In the genomic region with DNA sequence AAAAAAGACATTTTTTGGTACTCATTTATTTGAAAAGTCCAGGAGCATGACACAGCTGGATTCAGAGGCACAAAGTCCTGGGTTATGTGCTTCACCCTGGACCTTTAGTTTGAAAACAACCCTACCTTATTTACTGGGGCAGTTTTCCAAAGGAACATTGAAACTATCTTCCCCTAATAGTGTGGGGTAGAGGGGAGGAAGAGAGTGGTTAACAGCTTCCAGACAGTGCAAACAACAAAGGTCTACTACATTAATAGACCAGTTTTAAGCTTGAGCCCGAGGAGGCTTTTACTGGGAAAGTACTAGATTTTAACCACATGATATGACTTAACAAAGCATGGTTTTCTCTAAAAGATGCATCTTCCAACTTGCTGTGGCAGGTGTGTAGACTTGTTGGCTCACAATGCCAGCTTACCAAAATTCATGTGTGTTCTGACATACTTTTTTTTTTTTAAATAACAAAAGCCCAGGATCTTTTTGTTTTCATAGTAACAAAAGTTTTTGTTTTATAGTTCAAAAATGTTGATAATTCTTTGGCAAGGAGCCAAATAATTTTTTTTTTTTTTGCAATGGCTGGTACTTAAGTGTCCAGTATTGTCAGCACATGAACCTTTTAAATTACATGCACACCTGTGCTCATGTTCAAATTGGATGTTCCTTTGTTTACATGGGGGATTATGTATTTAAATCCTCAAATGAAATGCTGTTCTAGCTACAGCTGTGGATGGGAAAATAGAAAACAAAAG, we compare ENCODE assay signal across 8 cellular contexts. TPM values are rescaled to one million over a fixed set of nuclear protein-coding genes. Genes with fewer than 3 reads are reported as not detected.
DNase-seq lines count a peak whose midpoint lies in the region; ATAC-seq and TF ChIP-seq lines count a peak whose summit lies in the region.

No MANE protein-coding gene starts in this region.

- H3K4me1 ChIP-seq in right atrium auricular region: peaks cover 0 to 67% of the 10 kb centered on the region in 2 donors
- H3K4me1 ChIP-seq in adipocyte (ENCODE audit: control insufficient read depth, insufficient read depth, low read length): peaks cover 51% of the 10 kb centered on the region
- peaks cover 0 to 69% (median 31%) of the 10 kb centered on the region in 4 donors for H3K4me1 ChIP-seq in right lobe of liver
- H3K4me1 ChIP-seq in uterus: peaks cover 0 to 5% of the 10 kb centered on the region in 2 donors

- TF ChIP-seq POLR2A in right lobe of liver (IDR thresholded peaks at IDR 0.05) (peak; percentile 36), uterus (IDR thresholded peaks at IDR 0.05) (no peak)

- H3K9me3 ChIP-seq in right atrium auricular region (no peaks in the 10 kb centered on the region), adipocyte (ENCODE audit: control insufficient read depth, low read length) (no peaks in the 10 kb centered on the region), right lobe of liver (no peaks in the 10 kb centered on the region), uterus (no peaks in the 10 kb centered on the region)

- WGBS in right lobe of liver (ENCODE audit: insufficient coverage, low coverage, low lambda C conversion rate, missing lambda C conversion rate): 0% methylated on average over 1 of the region's 1 CpG

- no peak for TF ChIP-seq CTCF in right atrium auricular region (IDR thresholded peaks at IDR 0.05)
- TF ChIP-seq CTCF in right lobe of liver (IDR thresholded peaks at IDR 0.05): no peak
- TF ChIP-seq CTCF in uterus (IDR thresholded peaks at IDR 0.05): no peak

- no peak for ATAC-seq in Right ventricle myocardium inferior
- peak; percentile 54 to 78 (median 66) for ATAC-seq in right lobe of liver
- ATAC-seq in GM19463 (IDR thresholded peaks at IDR 0.05; ENCODE audit: unreplicated experiment): no peak
- ATAC-seq in GM18873 (IDR thresholded peaks at IDR 0.05; ENCODE audit: low FRiP score, unreplicated experiment): no peak
- ATAC-seq in HG03135 (IDR thresholded peaks at IDR 0.05; ENCODE audit: unreplicated experiment): no peak

- H3K36me3 ChIP-seq in right atrium auricular region (peaks cover 34% of the 10 kb centered on the region), adipocyte (ENCODE audit: control insufficient read depth, insufficient read depth, low read length, severe bottlenecking) (peaks cover 43% of the 10 kb centered on the region), right lobe of liver (peaks cover 5 to 43% (median 16%) of the 10 kb centered on the region in 4 donors), uterus (no peaks in the 10 kb centered on the region)

- peak overlapping the region; percentile 97 to 100 for H3K27ac ChIP-seq in right atrium auricular region
- peak overlapping the region; percentile 99 for H3K27ac ChIP-seq in right lobe of liver
- H3K27ac ChIP-seq in uterus: peak overlapping the region; percentile 97 to 99

- H3K4me3 ChIP-seq in right atrium auricular region (peak overlapping the region; percentile 70 to 99), adipocyte (ENCODE audit: low read length) (peak overlapping the region; percentile 86), right lobe of liver (peak overlapping the region; percentile 84 to 96 (median 87)), uterus (peak overlapping the region in 1 of 2 donors; percentile 73)

- peak overlapping the region; percentile 96 for H3K9ac ChIP-seq in adipocyte (ENCODE audit: low read length)

- H3K27me3 ChIP-seq in right atrium auricular region: no peaks in the 10 kb centered on the region
- H3K27me3 ChIP-seq in adipocyte (replicated peaks; ENCODE audit: control insufficient read depth, insufficient read depth, low read length): no peaks in the 10 kb centered on the region
- H3K27me3 ChIP-seq in right lobe of liver: no peaks in the 10 kb centered on the region
- H3K27me3 ChIP-seq in uterus: no peaks in the 10 kb centered on the region

- intact Hi-C loops in Right ventricle myocardium inferior (cut with DNase I) (loop anchor here (10.0 kb wide), 1 partner anchor 132 kb away; a partner anchor contains a TSS), right lobe of liver (cut with DNase I) (no loop called here), uterus (cut with DNase I; ENCODE audit: low total_unique reads) (no loop called here)

- DNase-seq in right atrium auricular region (ENCODE audit: low spot score) (no peak), Right ventricle myocardium inferior (ENCODE audit: missing footprints) (no peak), adipocyte (ENCODE audit: low read depth) (peak; percentile 37), right lobe of liver (no peak), uterus (no peak)

RNA-seq across cellular contexts. Expression of a gene that starts 1.8 kb away (rescaled TPM):
- 100 to 1,000 TPM; 257 to 291 TPM for total RNA-seq in right atrium auricular region
- total RNA-seq in Right ventricle myocardium inferior: 174 TPM
- 100 to 1,000 TPM; 205 to 273 (median 240) TPM for total RNA-seq in right lobe of liver
- 100 to 1,000 TPM in 2 of 4 donors, 10 to 100 TPM in 2; 54.7 to 131 (median 102) TPM for total RNA-seq in uterus

RNA-seq across cellular contexts. Expression of a gene that starts 12.5 kb away (rescaled TPM):
- total RNA-seq in right atrium auricular region (under 1 TPM; 0.55 to 0.63 TPM), Right ventricle myocardium inferior (0.70 TPM), right lobe of liver (1 to 10 TPM; 1.4 to 5.3 (median 2.8) TPM), uterus (10 to 100 TPM in 1 of 4 donors, 1 to 10 TPM in 1, under 1 TPM in 1, not detected in 1; under 0.01 to 10.6 (median 5.6) TPM)

RNA-seq across cellular contexts. Expression of a gene that starts 24.3 kb away (rescaled TPM):
- total RNA-seq in right atrium auricular region: under 1 TPM in 1 of 2 donors, not detected in 1; 0.12 TPM
- 0.19 TPM for total RNA-seq in Right ventricle myocardium inferior
- under 1 TPM in 5 of 6 experiments, not detected in 1; 0.11 to 0.34 (median 0.20) TPM for total RNA-seq in right lobe of liver
- total RNA-seq in uterus: 10 to 100 TPM in 1 of 4 donors, 1 to 10 TPM in 3; 3.1 to 23.8 (median 3.8) TPM

Comparison
In these comparisons a context has a peak if more than half of its experiments do, and no peak if none do; other contexts are left out.
1. ATAC-seq: peak in right lobe of liver (4 of 4); none in Right ventricle myocardium inferior (single experiment), GM19463 (single experiment), GM18873 (single experiment) and HG03135 (single experiment).
2. Peak in every context shown above with its lines, with median percentiles within 50 percentile points of each other: H3K27ac ChIP-seq.